ENCODE assay signal across 25 cellular contexts in the genomic region with DNA sequence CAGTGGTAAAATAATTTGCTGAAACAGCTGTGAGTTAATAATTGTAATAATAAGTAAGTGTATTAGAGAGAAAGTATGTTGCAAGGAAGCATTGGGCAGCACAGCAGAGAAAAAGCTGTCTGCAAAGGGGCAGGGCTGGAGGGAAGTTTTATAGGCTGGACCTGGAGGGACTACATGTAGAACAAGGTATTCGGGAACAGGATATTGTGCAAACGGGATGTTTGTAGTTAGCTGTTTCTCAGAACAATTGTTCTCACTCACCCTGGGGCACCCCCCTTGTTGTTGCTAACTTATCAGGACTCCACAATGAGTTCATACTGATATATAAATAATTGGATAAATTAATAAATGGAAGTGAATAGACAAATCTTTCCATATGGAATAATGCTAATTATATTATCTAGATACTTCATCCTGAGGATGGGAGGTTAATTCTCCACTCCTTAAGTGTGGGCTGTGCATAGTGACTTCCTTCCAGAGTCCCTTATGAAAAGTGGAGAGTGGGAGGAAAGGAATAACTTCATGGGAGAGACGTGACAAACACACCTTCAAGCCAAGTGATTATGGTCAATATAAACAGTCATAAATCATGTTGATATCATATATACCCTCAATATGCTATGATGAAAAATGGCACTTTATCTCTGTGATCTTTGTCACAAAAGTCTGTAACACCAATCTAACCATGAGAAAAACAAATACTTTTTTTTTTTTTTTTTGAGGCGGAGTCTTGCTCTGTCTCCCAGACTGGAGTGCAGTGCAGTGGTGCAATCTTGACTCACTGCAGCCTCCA.
A peak's percentile ranks its signal among the peaks of the same experiment; 100 is the strongest.
DNase-seq lines count a peak whose midpoint lies in the region; ATAC-seq, FAIRE-seq and TF ChIP-seq lines count a peak whose summit lies in the region.
"Had no signal": no experiment of that assay in that cellular context is flagged by ENCODE, and none has a peak within 500 bp of the region (broad histone marks: within the 10 kb centered on the region; RNA-seq: fewer than 3 reads in every experiment).

No MANE protein-coding gene starts in this region.

- H2AFZ ChIP-seq in Karpas-422 (ENCODE audit: low read length): no peak overlapping the region

- DNase-seq in HTR-8/SVneo (ENCODE audit: insufficient read length, low spot score) (no peak), cardiac fibroblast (ENCODE audit: low read depth in 2 of 2) (peak; percentile 16 to 67), left colon (no peak), pulmonary artery endothelial cell (ENCODE audit: low read depth, low spot score) (peak; percentile 27), Karpas-422 (no peak)
- DNase-seq in CD4-positive, alpha-beta T cell: no peak
- DNase-seq: DMS79; H7; Kasumi-1; MM.1S; NCI-H1092 treated with DMSO at 0.1 percent for 48 hours; NCI-H2029 treated with DMSO at 0.1 percent for 48 hours; NCI-H2171; NCI-H345; NCI-H524; NCI-H774; NK-92 treated with Interleukin-12 subunit alpha and Interleukin-12 subunit beta, amount 100 ng/mL, for 24 hours had no signal

- peaks cover 18% of the 10 kb centered on the region for H3K27me3 Mint-ChIP-seq in CD4-positive, alpha-beta T cell
- H3K27me3 Mint-ChIP-seq: B cell had no signal

- TF ChIP-seq CTCF in cardiac fibroblast (IDR thresholded peaks at IDR 0.05; ENCODE audit: low read depth, low read length): no peak
- TF ChIP-seq CTCF in CD4-positive, alpha-beta T cell (IDR thresholded peaks at IDR 0.05): no peak

- no peak overlapping the region for H3K9ac ChIP-seq in Karpas-422 (ENCODE audit: low read length)

- H3K4me2 ChIP-seq in Karpas-422 (ENCODE audit: low read depth, low read length, poor library complexity, severe bottlenecking): no peak overlapping the region
- H3K4me2 ChIP-seq: A549 had no signal

- no peaks in the 10 kb centered on the region for H3K9me2 ChIP-seq in Karpas-422 (replicated peaks; ENCODE audit: insufficient read depth, low read length)

- H3K36me3 ChIP-seq in Karpas-422 (ENCODE audit: insufficient read depth, low read length): no peaks in the 10 kb centered on the region

- no peak overlapping the region for H3K27ac Mint-ChIP-seq in CD4-positive, alpha-beta T cell
- H3K27ac Mint-ChIP-seq: B cell had no signal

- no peaks in the 10 kb centered on the region for H3K4me1 Mint-ChIP-seq in CD4-positive, alpha-beta T cell (ENCODE audit: low read depth)
- H3K4me1 Mint-ChIP-seq: B cell, CD14-positive monocyte had no signal

- H4K20me1 ChIP-seq in Karpas-422 (ENCODE audit: insufficient read depth, low read depth, low read length): no peaks in the 10 kb centered on the region

- no peaks in the 10 kb centered on the region for H3K9me3 Mint-ChIP-seq in CD4-positive, alpha-beta T cell

- H3K79me2 ChIP-seq in Karpas-422 (ENCODE audit: low read length): no peaks in the 10 kb centered on the region

- FAIRE-seq in HTR-8/SVneo (lab: Jason Lieb, UNC): peak; percentile 33
- FAIRE-seq: A549, GM12878 had no signal

- H3K4me3 ChIP-seq in cardiac fibroblast (replicated peaks in 1 of 2; ENCODE audit: low read depth in 2 of 2, low read length in 2 of 2): no peak overlapping the region
- H3K4me3 ChIP-seq in Karpas-422 (ENCODE audit: low read length): no peak overlapping the region
- H3K4me3 ChIP-seq: A549, GM12878 had no signal

- CTCF ChIA-PET in CD4-positive, alpha-beta T cell (lab: Charles Lee): no interaction called here

- ATAC-seq in left colon: peak; percentile 93
- no peak for ATAC-seq in HG02981 (IDR thresholded peaks at IDR 0.05; ENCODE audit: unreplicated experiment)
- ATAC-seq in CD4-positive, alpha-beta T cell (ENCODE audit: poor library complexity): no peak
- no peak for ATAC-seq in HG03159 (IDR thresholded peaks at IDR 0.05; ENCODE audit: unreplicated experiment)
- ATAC-seq: A549, GM12878, Panc1, SK-N-SH treated with all-trans-retinoic acid at 6 μM for 48 hours had no signal

- no peaks in the 10 kb centered on the region for H3K27me3 ChIP-seq in Karpas-422 (ENCODE audit: low read length)
- H3K27me3 ChIP-seq in CD4-positive, alpha-beta T cell (ENCODE audit: control insufficient read depth, insufficient read depth, low read length): peaks cover 7% of the 10 kb centered on the region

- H3K36me3 Mint-ChIP-seq in CD4-positive, alpha-beta T cell (ENCODE audit: low read depth): no peaks in the 10 kb centered on the region
- H3K36me3 Mint-ChIP-seq: CD14-positive monocyte had no signal

- POLR2A ChIA-PET in CD4-positive, alpha-beta T cell (lab: Charles Lee): no interaction called here

- no peak overlapping the region for H3K4me3 Mint-ChIP-seq in CD4-positive, alpha-beta T cell
- H3K4me3 Mint-ChIP-seq: B cell, CD14-positive monocyte had no signal

- no peaks in the 10 kb centered on the region for H3K4me1 ChIP-seq in Karpas-422 (ENCODE audit: low read length)
- H3K4me1 ChIP-seq: A549 had no signal

- no peak overlapping the region for H3K27ac ChIP-seq in Karpas-422 (ENCODE audit: low read length)
- H3K27ac ChIP-seq in CD4-positive, alpha-beta T cell (ENCODE audit: low read depth, low read length): no peak overlapping the region
- H3K27ac ChIP-seq: A549 had no signal

- intact Hi-C loops in left colon (cut with DNase I, micrococcal nuclease): no loop called here
- intact Hi-C loops in CD4-positive, alpha-beta T cell (cut with DNase I, micrococcal nuclease): no loop called here

- no peaks in the 10 kb centered on the region for H3K9me3 ChIP-seq in Karpas-422 (ENCODE audit: low read length)
- H3K9me3 ChIP-seq in CD4-positive, alpha-beta T cell (ENCODE audit: control insufficient read depth, low read length): no peaks in the 10 kb centered on the region
- H3K9me3 ChIP-seq: A549 had no signal

Comparison
In these comparisons a context has a peak if more than half of its experiments do, and no peak if none do; other contexts are left out.
1. DNase-seq: peak in cardiac fibroblast (2 of 2) and pulmonary artery endothelial cell (single experiment); none in HTR-8/SVneo (single experiment), left colon (0 of 2), Karpas-422 (single experiment) and CD4-positive, alpha-beta T cell (0 of 10).